ENCODE assay signal across 9 cellular contexts in genomic region chr19:18439025-18439909, GRCh38. TPM values are rescaled to one million over a fixed set of nuclear protein-coding genes. Genes with fewer than 3 reads are reported as not detected.
DNase-seq lines count a peak whose midpoint lies in the region; ATAC-seq and TF ChIP-seq lines count a peak whose summit lies in the region.
"Had no signal": no experiment of that assay in that cellular context is flagged by ENCODE, and none has a peak within 500 bp of the region (broad histone marks: within the 10 kb centered on the region; RNA-seq: fewer than 3 reads in every experiment).

No MANE protein-coding gene starts in this region.

- H3K4me3 ChIP-seq in Karpas-422 (ENCODE audit: low read length): no peak overlapping the region

- H3K4me1 ChIP-seq in Karpas-422 (ENCODE audit: low read length): peaks cover 36% of the 10 kb centered on the region

- H3K27ac ChIP-seq in C4-2B: peak overlapping the region; percentile 77
- H3K27ac ChIP-seq in Karpas-422 (ENCODE audit: low read length): peak overlapping the region; percentile 75

- DNase-seq in Karpas-422: peak; percentile 77
- no peak for DNase-seq in central memory CD8-positive, alpha-beta T cell (ENCODE audit: low spot score in 2 of 2)
- no peak for DNase-seq in naive thymus-derived CD8-positive, alpha-beta T cell
- DNase-seq in mucosa of gallbladder (ENCODE audit: low spot score): no peak
- no peak for DNase-seq in NCI-H187 (lab: John Stamatoyannopoulos, UW)
- DNase-seq in DMS79 treated with DMSO at 0.1 percent for 48 hours (lab: John Stamatoyannopoulos, UW): no peak

- H3K36me3 ChIP-seq in Karpas-422 (ENCODE audit: insufficient read depth, low read length): peaks cover 12% of the 10 kb centered on the region; the same call in 1 of the 2 replicates

- peaks cover 38% of the 10 kb centered on the region for H3K36me3 Mint-ChIP-seq in central memory CD8-positive, alpha-beta T cell (ENCODE audit: insufficient read depth)
- peaks cover 0 to 8% (median 0%) of the 10 kb centered on the region in 3 donors for H3K36me3 Mint-ChIP-seq in naive thymus-derived CD8-positive, alpha-beta T cell

- H3K9me3 Mint-ChIP-seq in central memory CD8-positive, alpha-beta T cell: peaks cover 5% of the 10 kb centered on the region
- H3K9me3 Mint-ChIP-seq in naive thymus-derived CD8-positive, alpha-beta T cell: peaks cover 0 to 2% (median 0%) of the 10 kb centered on the region in 9 donors

- H3K4me2 ChIP-seq in Karpas-422 (ENCODE audit: low read depth, low read length, poor library complexity, severe bottlenecking): peak overlapping the region; percentile 39

- H3K9me2 ChIP-seq in Karpas-422 (replicated peaks; ENCODE audit: insufficient read depth, low read length): no peaks in the 10 kb centered on the region

- no peaks in the 10 kb centered on the region for H3K27me3 Mint-ChIP-seq in central memory CD8-positive, alpha-beta T cell
- H3K27me3 Mint-ChIP-seq in naive thymus-derived CD8-positive, alpha-beta T cell: no peaks in the 10 kb centered on the region

- H3K27ac Mint-ChIP-seq in central memory CD8-positive, alpha-beta T cell (ENCODE audit: low read depth): no peak overlapping the region
- peak overlapping the region in 9 of 10 donors; percentile 8 to 72 (median 50) for H3K27ac Mint-ChIP-seq in naive thymus-derived CD8-positive, alpha-beta T cell

- H3K27me3 ChIP-seq in Karpas-422 (ENCODE audit: low read length): no peaks in the 10 kb centered on the region

- H4K20me1 ChIP-seq in Karpas-422 (ENCODE audit: insufficient read depth, low read depth, low read length): no peaks in the 10 kb centered on the region

- H2AFZ ChIP-seq in Karpas-422 (ENCODE audit: low read length): no peak overlapping the region

- H3K79me2 ChIP-seq in Karpas-422 (ENCODE audit: low read length): no peaks in the 10 kb centered on the region

- H3K4me1 Mint-ChIP-seq in central memory CD8-positive, alpha-beta T cell: peaks cover 37% of the 10 kb centered on the region
- H3K4me1 Mint-ChIP-seq in naive thymus-derived CD8-positive, alpha-beta T cell: peaks cover 12 to 55% (median 45%) of the 10 kb centered on the region in 4 donors

- ATAC-seq in central memory CD8-positive, alpha-beta T cell (replicated peaks; ENCODE audit: extremely low read depth, poor library complexity, severe bottlenecking): no peak
- ATAC-seq in naive thymus-derived CD8-positive, alpha-beta T cell: no peak
- no peak for ATAC-seq in HG03442 (IDR thresholded peaks at IDR 0.05; ENCODE audit: unreplicated experiment)

- peak overlapping the region; percentile 74 for H3K4me3 Mint-ChIP-seq in central memory CD8-positive, alpha-beta T cell
- H3K4me3 Mint-ChIP-seq in naive thymus-derived CD8-positive, alpha-beta T cell: peak overlapping the region in 9 of 10 donors; percentile 8 to 76 (median 50)

- H3K9me3 ChIP-seq in Karpas-422 (ENCODE audit: low read length): no peaks in the 10 kb centered on the region

- peak overlapping the region; percentile 39 for H3K9ac ChIP-seq in Karpas-422 (ENCODE audit: low read length)

- POLR2A ChIA-PET in naive thymus-derived CD8-positive, alpha-beta T cell (lab: Charles Lee): interaction anchor here (0.6 to 1.7 kb wide), 7 partner anchors 12 to 261 kb away, joined by 3 to 7 read pairs (median 4); partner anchors contain the start of genes REX1BD and SSBP4

- TF ChIP-seq CTCF in C4-2B (conservative IDR thresholded peaks at IDR 0.05): no peak

RNA-seq across cellular contexts. Expression of gene ISYNA1, which starts 1.3 kb away (rescaled TPM):
- 4.1 and 10.0 TPM in 2 replicates for total RNA-seq in Karpas-422 (2014; rRNA removed; shearing (Covaris generic); ENCODE audit: low replicate concordance)
- total RNA-seq in naive thymus-derived CD8-positive, alpha-beta T cell: 10 to 100 TPM; 62.5 to 63.7 TPM
- 10 to 100 TPM; 28.3 to 53.2 (median 40.4) TPM for polyA plus RNA-seq in naive thymus-derived CD8-positive, alpha-beta T cell
- total RNA-seq in mucosa of gallbladder: 37.1 TPM

RNA-seq across cellular contexts. Expression of gene SSBP4, which starts 20.1 kb away (rescaled TPM):
- total RNA-seq in Karpas-422 (2014; rRNA removed; shearing (Covaris generic); ENCODE audit: low replicate concordance): 22.5 and 73.2 TPM in 2 replicates
- 10 to 100 TPM; 41.3 to 45.4 TPM for total RNA-seq in naive thymus-derived CD8-positive, alpha-beta T cell
- 10 to 100 TPM; 48.1 to 78.8 (median 61.1) TPM for polyA plus RNA-seq in naive thymus-derived CD8-positive, alpha-beta T cell
- 68.1 TPM for total RNA-seq in mucosa of gallbladder

RNA-seq across cellular contexts. Expression of gene LRRC25, which starts 41.8 kb away (rescaled TPM):
- 1.6 and 2.2 TPM in 2 replicates for total RNA-seq in Karpas-422 (2014; rRNA removed; shearing (Covaris generic); ENCODE audit: low replicate concordance)
- total RNA-seq in naive thymus-derived CD8-positive, alpha-beta T cell: under 1 TPM; 0.16 to 0.39 TPM
- under 1 TPM in 2 of 3 donors, not detected in 1; 0.13 to 0.26 TPM for polyA plus RNA-seq in naive thymus-derived CD8-positive, alpha-beta T cell
- 7.8 TPM for total RNA-seq in mucosa of gallbladder
- total RNA-seq: T-helper 2 cell treated with Interferon-gamma antibody and Interleukin-4, amounts not matched to agents 100 ng/mL and 5 ng/mL, for 36 hours had no signal

RNA-seq across cellular contexts. Expression of gene GDF15, which starts 53.3 kb away (rescaled TPM):
- 0.97 TPM in 1 of 2 replicates, not detected in the other for total RNA-seq in Karpas-422 (2014; rRNA removed; shearing (Covaris generic); ENCODE audit: low replicate concordance)
- not detected for total RNA-seq in naive thymus-derived CD8-positive, alpha-beta T cell
- polyA plus RNA-seq in naive thymus-derived CD8-positive, alpha-beta T cell: not detected
- 76.0 TPM for total RNA-seq in mucosa of gallbladder
- total RNA-seq: T-helper 2 cell treated with Interferon-gamma antibody and Interleukin-4, amounts not matched to agents 100 ng/mL and 5 ng/mL, for 36 hours had no signal
